18 cellular contexts compared by ENCODE assay signal in genomic region chr3:105594219-105594618, GRCh38.
DNase-seq lines count a peak whose midpoint lies in the region; ATAC-seq and TF ChIP-seq lines count a peak whose summit lies in the region.
"Had no signal": no experiment of that assay in that cellular context is flagged by ENCODE, and none has a peak within 500 bp of the region (broad histone marks: within the 10 kb centered on the region; RNA-seq: fewer than 3 reads in every experiment).

No MANE protein-coding gene starts in this region.

- H3K27me3 ChIP-seq in RWPE2 (ENCODE audit: insufficient read depth, poor library complexity, severe bottlenecking) (no peaks in the 10 kb centered on the region), heart right ventricle (no peaks in the 10 kb centered on the region)
- H3K27me3 ChIP-seq: esophagus squamous epithelium had no signal

- H3K27ac ChIP-seq in RWPE2 (ENCODE audit: poor library complexity, severe bottlenecking) (peak overlapping the region; percentile 53), heart right ventricle (no peak overlapping the region)
- H3K27ac ChIP-seq: esophagus squamous epithelium, psoas muscle, SK-N-MC had no signal

- ATAC-seq in RWPE2 (ENCODE audit: low read depth) (peak; percentile 45), heart right ventricle (no peak)
- ATAC-seq: left cardiac atrium, psoas muscle had no signal

- peak; percentile 36 for DNase-seq in activated CD4-positive, alpha-beta T cell treated with anti-CD3 and anti-CD28 coated beads for 48 hours
- no peak for DNase-seq in activated CD4-positive, alpha-beta T cell treated with anti-CD3 and anti-CD28 coated beads, Interleukin-2, amount 50 U/mL, for 1 hour
- DNase-seq in AG08396 (ENCODE audit: low spot score), result peak; percentile 18
- DNase-seq in RWPE2 (ENCODE audit: low spot score), result no peak
- DNase-seq in fibroblast of the aortic adventitia (ENCODE audit: low read depth), result peak; percentile 37
- no peak for DNase-seq in heart right ventricle
- DNase-seq in kidney glomerular epithelial cell (lab: John Stamatoyannopoulos, UW), result no peak
- DNase-seq in NCI-H526 (lab: John Stamatoyannopoulos, UW), result no peak
- DNase-seq: activated CD4-positive, alpha-beta T cell treated with anti-CD3 and anti-CD28 coated beads, Interleukin-2, amount 50 U/mL, for 4 hours; CD4-positive, alpha-beta memory T cell; esophagus squamous epithelium; hippocampal formation; Karpas-422; left cardiac atrium; NCI-H1105; NCI-H524 treated with DMSO at 0.1 percent for 48 hours; psoas muscle had no signal

- H3K4me1 ChIP-seq in RWPE2 (ENCODE audit: insufficient read depth, poor library complexity, severe bottlenecking), result peaks cover 28% of the 10 kb centered on the region
- H3K4me1 ChIP-seq in heart right ventricle, result no peaks in the 10 kb centered on the region
- H3K4me1 ChIP-seq: esophagus squamous epithelium, psoas muscle had no signal

- H3K9me3 ChIP-seq in RWPE2 (ENCODE audit: severe bottlenecking) (no peaks in the 10 kb centered on the region), heart right ventricle (no peaks in the 10 kb centered on the region)
- H3K9me3 ChIP-seq: esophagus squamous epithelium, psoas muscle had no signal

- 97 to 98% methylated on average over 1 of the region's 1 CpG for WGBS in heart right ventricle, 2 donors

- H3K36me3 ChIP-seq in RWPE2 (ENCODE audit: low read depth) (no peaks in the 10 kb centered on the region), heart right ventricle (no peaks in the 10 kb centered on the region)
- H3K36me3 ChIP-seq: esophagus squamous epithelium had no signal

- intact Hi-C loops in heart right ventricle (cut with DNase I), result no loop called here

- no peak overlapping the region for H3K4me3 ChIP-seq in RWPE2 (ENCODE audit: severe bottlenecking)
- no peak overlapping the region for H3K4me3 ChIP-seq in fibroblast of the aortic adventitia (ENCODE audit: low read depth, low read length)
- no peak overlapping the region for H3K4me3 ChIP-seq in heart right ventricle
- H3K4me3 ChIP-seq: esophagus squamous epithelium, psoas muscle, SK-N-MC had no signal

- no peak for TF ChIP-seq CTCF in RWPE2 (IDR thresholded peaks at IDR 0.05; ENCODE audit: poor library complexity, severe bottlenecking)
- TF ChIP-seq CTCF in fibroblast of the aortic adventitia (IDR thresholded peaks at IDR 0.05; ENCODE audit: insufficient read depth, low read length), result no peak
- TF ChIP-seq CTCF in heart right ventricle (IDR thresholded peaks at IDR 0.05), result no peak

Comparison
In these comparisons a context has a peak if more than half of its experiments do, and no peak if none do; other contexts are left out.
1. DNase-seq: peak in activated CD4-positive, alpha-beta T cell treated with anti-CD3 and anti-CD28 coated beads for 48 hours (single experiment), AG08396 (single experiment) and fibroblast of the aortic adventitia (single experiment); none in activated CD4-positive, alpha-beta T cell treated with anti-CD3 and anti-CD28 coated beads, Interleukin-2, amount 50 U/mL, for 1 hour (single experiment), RWPE2 (single experiment), heart right ventricle (0 of 2), kidney glomerular epithelial cell (single experiment) and NCI-H526 (0 of 2).